ENCODE assay signal across 18 cellular contexts in the genomic region with DNA sequence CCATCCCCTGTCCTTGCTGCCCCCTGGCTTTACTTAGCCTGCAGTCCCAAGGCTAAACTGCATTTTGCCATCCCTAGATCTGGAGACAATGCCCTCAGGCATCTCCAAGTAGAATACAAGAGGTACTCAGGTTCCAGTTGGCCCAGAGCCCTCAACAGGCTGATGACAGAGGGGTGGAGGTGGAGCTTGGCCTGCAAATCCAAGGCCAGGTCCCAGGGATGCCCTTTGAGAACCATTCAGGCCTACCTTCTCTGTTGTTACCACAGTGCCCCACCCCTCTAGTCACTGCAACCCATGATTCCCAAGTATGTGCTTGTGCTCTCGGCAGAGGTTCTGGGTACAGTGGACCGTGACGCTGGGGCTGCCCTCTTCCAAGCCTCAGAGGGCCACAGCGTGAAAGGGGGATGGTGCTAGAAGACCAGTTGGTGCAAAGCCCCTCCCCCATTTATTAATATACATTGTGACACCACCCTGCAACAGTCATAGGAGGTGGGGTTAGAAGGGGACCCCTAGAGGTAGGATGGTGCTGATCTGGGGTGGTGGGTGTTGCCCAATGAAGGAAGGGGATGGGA. TPM values are rescaled to one million over a fixed set of nuclear protein-coding genes. Genes with fewer than 3 reads are reported as not detected.
A peak's percentile ranks its signal among the peaks of the same experiment; 100 is the strongest.
DNase-seq lines count a peak whose midpoint lies in the region; ATAC-seq lines count a peak whose summit lies in the region.
"Had no signal": no experiment of that assay in that cellular context is flagged by ENCODE, and none has a peak within 500 bp of the region (broad histone marks: within the 10 kb centered on the region; RNA-seq: fewer than 3 reads in every experiment).

No MANE protein-coding gene starts in this region.

- ATAC-seq in left cardiac atrium (no peak), left ventricle myocardium superior (no peak), aorta (ENCODE audit: low FRiP score) (no peak)
- ATAC-seq in central memory CD8-positive, alpha-beta T cell (replicated peaks; ENCODE audit: extremely low read depth, poor library complexity, severe bottlenecking) = no peak
- ATAC-seq: activated CD4-positive, alpha-beta T cell treated with anti-CD3 and anti-CD28 coated beads for 36 hours; effector memory CD8-positive, alpha-beta T cell had no signal

- H3K4me1 Mint-ChIP-seq in central memory CD8-positive, alpha-beta T cell = peaks cover 8% of the 10 kb centered on the region

- H3K4me3 ChIP-seq in aorta (ENCODE audit: low read length in 2 of 2) = no peak overlapping the region
- H3K4me3 ChIP-seq: left ventricle myocardium inferior, testis had no signal

- H3K9me3 ChIP-seq in aorta (ENCODE audit: control insufficient read depth, low read length) = no peaks in the 10 kb centered on the region
- H3K9me3 ChIP-seq: Caco-2, left ventricle myocardium inferior, testis had no signal

- H3K9me3 Mint-ChIP-seq in central memory CD8-positive, alpha-beta T cell = no peaks in the 10 kb centered on the region
- H3K9me3 Mint-ChIP-seq: effector memory CD8-positive, alpha-beta T cell; T-helper 2 cell treated with Interferon-gamma antibody and Interleukin-4, amounts not matched to agents 5 μg/mL and 100 μg/mL, for 36 hours had no signal

- peaks cover 0 to 11% of the 10 kb centered on the region in 2 donors for H3K36me3 ChIP-seq in aorta (ENCODE audit: control insufficient read depth in 1 of 2, insufficient read depth in 2 of 2, low read length in 1 of 2)

- DNase-seq in left cardiac atrium (peak; percentile 7), left ventricle myocardium superior (no peak), aorta (peak; percentile 27 to 42), NOMO-1 treated with dmso at 0.1 percent for 144 hours (lab: John Stamatoyannopoulos, UW; ENCODE audit: unreplicated experiment) (no peak), SW 1271 (lab: John Stamatoyannopoulos, UW) (no peak)
- no peak for DNase-seq in central memory CD8-positive, alpha-beta T cell (ENCODE audit: low spot score in 2 of 2)
- DNase-seq: activated CD4-positive, alpha-beta T cell treated with anti-CD3 and anti-CD28 coated beads for 36 hours; Caco-2; caudate nucleus; effector memory CD8-positive, alpha-beta T cell; KBM-7; left ventricle myocardium inferior; NCI-H1105; NCI-H226; SHP77 treated with DMSO at 0.1 percent for 48 hours; stimulated activated CD4-positive, alpha-beta T cell treated with anti-CD3 and anti-CD28 coated beads, Interleukin-4, amount 100 ng/mL, for 4 hours; testis had no signal

- H3K27me3 Mint-ChIP-seq in central memory CD8-positive, alpha-beta T cell = no peaks in the 10 kb centered on the region
- H3K27me3 Mint-ChIP-seq: activated CD4-positive, alpha-beta T cell treated with anti-CD3 and anti-CD28 coated beads for 36 hours; effector memory CD8-positive, alpha-beta T cell had no signal

- intact Hi-C loops in left cardiac atrium (cut with DNase I) (loop anchor here in 1 of 2 donors (10.0 kb wide), 1 partner anchor 628 kb away; no protein-coding TSS in a partner anchor), left ventricle myocardium superior (cut with micrococcal nuclease) (no loop called here), aorta (cut with DNase I) (no loop called here)

- no peaks in the 10 kb centered on the region for H3K27me3 ChIP-seq in aorta (ENCODE audit: control insufficient read depth in 1 of 2, insufficient read depth in 2 of 2, low read length in 1 of 2)
- H3K27me3 ChIP-seq: testis had no signal

- peak overlapping the region; percentile 85 for H3K27ac Mint-ChIP-seq in central memory CD8-positive, alpha-beta T cell (ENCODE audit: low read depth)
- H3K27ac Mint-ChIP-seq: activated CD4-positive, alpha-beta T cell treated with anti-CD3 and anti-CD28 coated beads for 36 hours; effector memory CD8-positive, alpha-beta T cell; T-helper 2 cell treated with Interferon-gamma antibody and Interleukin-4, amounts not matched to agents 5 μg/mL and 100 μg/mL, for 36 hours had no signal

- H3K36me3 Mint-ChIP-seq in central memory CD8-positive, alpha-beta T cell (ENCODE audit: insufficient read depth) = peaks cover 13% of the 10 kb centered on the region

- WGBS in aorta, 2 donors = 70 to 72% methylated on average over 4 of the region's 4 CpGs

- H3K27ac ChIP-seq in aorta (ENCODE audit: low read depth in 1 of 2, low read length in 2 of 2) = no peak overlapping the region
- H3K27ac ChIP-seq: left ventricle myocardium inferior, testis had no signal

- no peaks in the 10 kb centered on the region for H3K4me1 ChIP-seq in aorta (ENCODE audit: control insufficient read depth in 1 of 2, insufficient read depth in 2 of 2, low read length in 2 of 2)

- H3K4me3 Mint-ChIP-seq in central memory CD8-positive, alpha-beta T cell = no peak overlapping the region
- H3K4me3 Mint-ChIP-seq: activated CD4-positive, alpha-beta T cell treated with anti-CD3 and anti-CD28 coated beads for 36 hours; effector memory CD8-positive, alpha-beta T cell; T-helper 2 cell treated with Interferon-gamma antibody and Interleukin-4, amounts not matched to agents 5 μg/mL and 100 μg/mL, for 36 hours had no signal

RNA-seq across cellular contexts. Expression of a gene that starts 6.4 kb away (rescaled TPM):
- total RNA-seq in left cardiac atrium (100 to 1,000 TPM; 101 to 132 TPM), left ventricle myocardium superior (100 TPM), aorta (100 to 1,000 TPM; 160 to 167 TPM)
- 100 to 1,000 TPM in 1 of 2 donors, 10 to 100 TPM in 1; 33.8 to 109 TPM for polyA plus RNA-seq in aorta

RNA-seq across cellular contexts. Expression of a gene that starts 31.3 kb away (rescaled TPM):
- total RNA-seq in left cardiac atrium (100 to 1,000 TPM; 109 to 132 TPM), left ventricle myocardium superior (155 TPM), aorta (10 to 100 TPM; 52.5 to 61.3 TPM)
- polyA plus RNA-seq in aorta = 10 to 100 TPM; 14.0 to 45.5 TPM

RNA-seq across cellular contexts. Expression of a gene that starts 42.2 kb away (rescaled TPM):
- total RNA-seq in left cardiac atrium (10 to 100 TPM; 22.1 to 23.9 TPM), left ventricle myocardium superior (32.9 TPM), aorta (10 to 100 TPM; 23.0 to 25.7 TPM)
- 10 to 100 TPM in 1 of 2 donors, 1 to 10 TPM in 1; 8.4 to 46.8 TPM for polyA plus RNA-seq in aorta

RNA-seq across cellular contexts. Expression of a gene that starts 42.7 kb away (rescaled TPM):
- total RNA-seq in left cardiac atrium (100 to 1,000 TPM; 137 to 138 TPM), left ventricle myocardium superior (210 TPM), aorta (10 to 100 TPM; 33.7 to 40.3 TPM)
- polyA plus RNA-seq in aorta = 10 to 100 TPM; 65.7 to 69.5 TPM

RNA-seq across cellular contexts. Expression of a gene that starts 45.6 kb away (rescaled TPM):
- total RNA-seq in left cardiac atrium (10 to 100 TPM; 42.0 to 60.8 TPM), left ventricle myocardium superior (31.4 TPM), aorta (10 to 100 TPM; 68.9 to 90.3 TPM)
- 10 to 100 TPM; 15.3 to 79.0 TPM for polyA plus RNA-seq in aorta

Comparison
In these comparisons a context has a peak if more than half of its experiments do, and no peak if none do; other contexts are left out.
1. DNase-seq: peak in left cardiac atrium (single experiment) and aorta (2 of 2); none in left ventricle myocardium superior (single experiment), central memory CD8-positive, alpha-beta T cell (0 of 2), NOMO-1 treated with dmso at 0.1 percent for 144 hours (single experiment) and SW 1271 (0 of 2).